ENCODE assay signal across 27 cellular contexts in genomic region chr5:35112300-35112699, GRCh38.
"Had no signal": no experiment of that assay in that cellular context is flagged by ENCODE, and none has a peak within 500 bp of the region (broad histone marks: within the 10 kb centered on the region; RNA-seq: fewer than 3 reads in every experiment).

No MANE protein-coding gene starts in this region.

- H3K4me3 ChIP-seq: colonic mucosa, esophagus squamous epithelium, gastrocnemius medialis, heart right ventricle, left lung, lower lobe of right lung had no signal

- H3K4me1 Mint-ChIP-seq: endodermal cell, mesothelial cell of epicardium, naive B cell had no signal

- H3K4me1 ChIP-seq: colonic mucosa, gastrocnemius medialis, heart right ventricle, left lung, lower lobe of right lung had no signal

- H3K27me3 ChIP-seq: colonic mucosa, esophagus squamous epithelium, gastrocnemius medialis, left lung had no signal

- H3K27ac Mint-ChIP-seq: dendritic cell treated with granulocyte-macrophage colony-stimulating factor and Interleukin-4, amounts not matched to agents 40 ng/mL and 50 ng/mL, for 4 days; effector memory CD8-positive, alpha-beta T cell; endodermal cell; mesothelial cell of epicardium; naive B cell had no signal

- FAIRE-seq: endometrium, islet of Langerhans, keratinocyte had no signal

- H3K9me3 ChIP-seq: colonic mucosa, esophagus squamous epithelium, gastrocnemius medialis had no signal

- ATAC-seq: effector memory CD8-positive, alpha-beta T cell; esophagus mucosa; gastrocnemius medialis; heart right ventricle; left cardiac atrium; left lung; left ventricle myocardium superior; lower lobe of right lung had no signal

- DNase-seq: colonic mucosa; cortex of kidney; effector CD8-positive, alpha-beta T cell; effector memory CD8-positive, alpha-beta T cell; endodermal cell; erythroblast; esophagus squamous epithelium; foreskin fibroblast; foreskin melanocyte; gastrocnemius medialis; glutamatergic neuron; head of caudate nucleus; heart right ventricle; hypothalamus; left cardiac atrium; left lung; left ventricle myocardium superior; lower lobe of right lung; mesenchymal stem cell; naive B cell had no signal

- H3K27me3 Mint-ChIP-seq: dendritic cell treated with granulocyte-macrophage colony-stimulating factor and Interleukin-4, amounts not matched to agents 40 ng/mL and 50 ng/mL, for 4 days had no signal

- H3K27ac ChIP-seq: colonic mucosa, epithelial cell of prostate, esophagus squamous epithelium, gastrocnemius medialis, heart right ventricle, left lung, lower lobe of right lung had no signal

- H3K36me3 Mint-ChIP-seq: mesothelial cell of epicardium, naive B cell had no signal

- H3K36me3 ChIP-seq: colonic mucosa, esophagus squamous epithelium, gastrocnemius medialis, heart right ventricle, left lung, lower lobe of right lung had no signal

- H3K4me3 Mint-ChIP-seq: dendritic cell treated with granulocyte-macrophage colony-stimulating factor and Interleukin-4, amounts not matched to agents 40 ng/mL and 50 ng/mL, for 4 days; effector memory CD8-positive, alpha-beta T cell; endodermal cell; mesothelial cell of epicardium; naive B cell had no signal
